Comparison of ENCODE assay signal across 12 cellular contexts in genomic region chr6:28541996-28542395, GRCh38. TPM values are rescaled to one million over a fixed set of nuclear protein-coding genes. Genes with fewer than 3 reads are reported as not detected.
DNase-seq lines count a peak whose midpoint lies in the region; ATAC-seq and TF ChIP-seq lines count a peak whose summit lies in the region.
"Had no signal": no experiment of that assay in that cellular context is flagged by ENCODE, and none has a peak within 500 bp of the region (broad histone marks: within the 10 kb centered on the region; RNA-seq: fewer than 3 reads in every experiment).

No MANE protein-coding gene starts in this region.

- H3K4me3 Mint-ChIP-seq in activated CD4-positive, alpha-beta T cell treated with anti-CD3 and anti-CD28 coated beads, Interleukin-2, amount 10 ng/mL, durations not matched to agents 24 days and 14 days = peak overlapping the region; percentile 83
- peak overlapping the region; percentile 90 for H3K4me3 Mint-ChIP-seq in WTC11

- H3K36me3 ChIP-seq in hepatocyte (replicated peaks; ENCODE audit: insufficient read depth, low read depth) (no peaks in the 10 kb centered on the region), rectal smooth muscle tissue (ENCODE audit: control insufficient read depth, insufficient read depth, low read length) (no peaks in the 10 kb centered on the region)
- H3K36me3 ChIP-seq: Peyer's patch had no signal

- peak overlapping the region; percentile 86 for H2AFZ ChIP-seq in hepatocyte

- H3K27me3 Mint-ChIP-seq in activated CD4-positive, alpha-beta T cell treated with anti-CD3 and anti-CD28 coated beads, Interleukin-2, amount 10 ng/mL, durations not matched to agents 24 days and 14 days = peaks cover 64% of the 10 kb centered on the region
- H3K27me3 Mint-ChIP-seq in WTC11 (ENCODE audit: low read depth) = peaks cover 7% of the 10 kb centered on the region

- POLR2A ChIA-PET in WTC11 (lab: Charles Lee) = interaction anchor here (0.6 to 2.3 kb wide), 9 partner anchors 10 to 1409 kb away, joined by 3 to 7 read pairs (median 4); a partner anchor contains a TSS

- H3K36me3 Mint-ChIP-seq in activated CD4-positive, alpha-beta T cell treated with anti-CD3 and anti-CD28 coated beads, Interleukin-2, amount 10 ng/mL, durations not matched to agents 24 days and 14 days (ENCODE audit: low read depth) = no peaks in the 10 kb centered on the region
- no peaks in the 10 kb centered on the region for H3K36me3 Mint-ChIP-seq in WTC11

- TF ChIP-seq CTCF in WTC11 (IDR thresholded peaks at IDR 0.05) = no peak
- TF ChIP-seq CTCF in hepatocyte (IDR thresholded peaks at IDR 0.05; ENCODE audit: poor library complexity) = no peak

- no peak for ATAC-seq in WTC11
- ATAC-seq in HG03520 (IDR thresholded peaks at IDR 0.05; ENCODE audit: unreplicated experiment) = no peak
- ATAC-seq in HG02852 (IDR thresholded peaks at IDR 0.05; ENCODE audit: unreplicated experiment) = no peak

- H3K4me3 ChIP-seq in hepatocyte (peak overlapping the region; percentile 28), rectal smooth muscle tissue (ENCODE audit: low read length) (peak overlapping the region; percentile 4)

- H3K9ac ChIP-seq in rectal smooth muscle tissue (ENCODE audit: low read length) = no peak overlapping the region

- CTCF ChIA-PET in WTC11 (lab: Charles Lee) = interaction anchor here (0.6 to 2.7 kb wide), 48 partner anchors 10 to 295 kb away, joined by 3 to 47 read pairs (median 5); partner anchors contain the start of genes GPX6, ZSCAN12 and ZSCAN23

- H3K27me3 ChIP-seq in hepatocyte (no peaks in the 10 kb centered on the region), rectal smooth muscle tissue (ENCODE audit: control insufficient read depth, insufficient read depth, low read length) (no peaks in the 10 kb centered on the region)
- H3K27me3 ChIP-seq: Peyer's patch had no signal

- H4K20me1 ChIP-seq in hepatocyte (ENCODE audit: insufficient read depth, poor library complexity, severe bottlenecking) = no peaks in the 10 kb centered on the region

- intact Hi-C loops in activated CD4-positive, alpha-beta T cell treated with anti-CD3 and anti-CD28 coated beads, Interleukin-2, amount 10 ng/mL, durations not matched to agents 24 days and 14 days (cut with micrococcal nuclease) = loop anchor here (1.0 to 2.0 kb wide), 2 partner anchors 51 to 143 kb away; partner anchors contain the start of gene ZSCAN12

- peaks cover 5% of the 10 kb centered on the region for H3K4me1 ChIP-seq in hepatocyte (ENCODE audit: insufficient read depth)
- no peaks in the 10 kb centered on the region for H3K4me1 ChIP-seq in rectal smooth muscle tissue (ENCODE audit: control insufficient read depth, insufficient read depth, low read length)
- H3K4me1 ChIP-seq: Peyer's patch had no signal

- H3K27ac Mint-ChIP-seq in activated CD4-positive, alpha-beta T cell treated with anti-CD3 and anti-CD28 coated beads, Interleukin-2, amount 10 ng/mL, durations not matched to agents 24 days and 14 days = no peak overlapping the region
- peak overlapping the region; percentile 99 for H3K27ac Mint-ChIP-seq in WTC11

- H3K9me3 Mint-ChIP-seq in activated CD4-positive, alpha-beta T cell treated with anti-CD3 and anti-CD28 coated beads, Interleukin-2, amount 10 ng/mL, durations not matched to agents 24 days and 14 days = peaks cover 15% of the 10 kb centered on the region
- no peaks in the 10 kb centered on the region for H3K9me3 Mint-ChIP-seq in WTC11

- peak overlapping the region; percentile 81 for H3K4me2 ChIP-seq in hepatocyte

- no peaks in the 10 kb centered on the region for H3K9me3 ChIP-seq in hepatocyte (ENCODE audit: low read depth)
- H3K9me3 ChIP-seq: Peyer's patch had no signal

- 56% methylated on average over 7 of the region's 7 CpGs for WGBS in hepatocyte (ENCODE audit: low lambda C conversion rate, missing lambda C conversion rate)

- no peaks in the 10 kb centered on the region for H3K79me2 ChIP-seq in hepatocyte

- peak overlapping the region; percentile 78 for H3K27ac ChIP-seq in hepatocyte
- H3K27ac ChIP-seq in rectal smooth muscle tissue (ENCODE audit: low read depth, low read length) = no peak overlapping the region
- H3K27ac ChIP-seq: Peyer's patch had no signal

- no peaks in the 10 kb centered on the region for H3K9me2 ChIP-seq in hepatocyte (replicated peaks; ENCODE audit: insufficient read depth)

- peaks cover 22% of the 10 kb centered on the region for H3K4me1 Mint-ChIP-seq in activated CD4-positive, alpha-beta T cell treated with anti-CD3 and anti-CD28 coated beads, Interleukin-2, amount 10 ng/mL, durations not matched to agents 24 days and 14 days
- H3K4me1 Mint-ChIP-seq in WTC11 = peaks cover 23% of the 10 kb centered on the region

- no peak for DNase-seq in activated CD4-positive, alpha-beta T cell treated with anti-CD3 and anti-CD28 coated beads, Interleukin-2, amount 10 ng/mL, durations not matched to agents 24 days and 14 days
- DNase-seq in activated CD4-positive, alpha-beta T cell treated with anti-CD3 and anti-CD28 coated beads, Interleukin-2, amount 50 U/mL, for 48 hours = no peak
- no peak for DNase-seq in WTC11 (ENCODE audit: low spot score)
- DNase-seq in hepatocyte (ENCODE audit: low spot score) = no peak
- no peak for DNase-seq in SHP77 treated with DMSO at 0.1 percent for 48 hours (lab: John Stamatoyannopoulos, UW)
- DNase-seq: NCI-H2029 had no signal

TF ChIP-seq in WTC11, 78 proteins besides CTCF, POLR2A, EP300 and RAD21:
- TF ChIP-seq MLX (CRISPR knock-in tag; IDR thresholded peaks at IDR 0.05) (no peak), NFYB (CRISPR knock-in tag; conservative IDR thresholded peaks at IDR 0.05; ENCODE audit: low read depth) (no peak), FOXP1 (CRISPR knock-in tag; IDR thresholded peaks at IDR 0.05; ENCODE audit: borderline replicate concordance) (no peak), PRDM15 (CRISPR knock-in tag; IDR thresholded peaks at IDR 0.05) (no peak)
TF ChIP-seq in WTC11: peak in this region for 0.

RNA-seq across cellular contexts. Expression of gene GPX5, which starts 16.3 kb away (rescaled TPM):
- total RNA-seq in activated CD4-positive, alpha-beta T cell treated with anti-CD3 and anti-CD28 coated beads, Interleukin-2, amount 10 ng/mL, durations not matched to agents 24 days and 14 days = not detected in 2 replicates
- total RNA-seq in WTC11 (2021) (not detected in 3 replicates), hepatocyte (not detected in 2 replicates)
- polyA plus RNA-seq in hepatocyte = not detected in 2 replicates
- total RNA-seq: HT1080, Peyer's patch, right cardiac atrium had no signal
- polyA plus RNA-seq: right cardiac atrium had no signal

RNA-seq across cellular contexts. Expression of gene GPX6, which starts 26.4 kb away (rescaled TPM):
- not detected in 2 replicates for total RNA-seq in activated CD4-positive, alpha-beta T cell treated with anti-CD3 and anti-CD28 coated beads, Interleukin-2, amount 10 ng/mL, durations not matched to agents 24 days and 14 days
- total RNA-seq in WTC11 (2021) (not detected in 3 replicates), hepatocyte (not detected in 2 replicates)
- polyA plus RNA-seq in hepatocyte = 0.41 TPM in 1 of 2 replicates, not detected in the other
- total RNA-seq: HT1080, Peyer's patch, right cardiac atrium had no signal
- polyA plus RNA-seq: right cardiac atrium had no signal
